24 cellular contexts compared by ENCODE assay signal in the genomic region with DNA sequence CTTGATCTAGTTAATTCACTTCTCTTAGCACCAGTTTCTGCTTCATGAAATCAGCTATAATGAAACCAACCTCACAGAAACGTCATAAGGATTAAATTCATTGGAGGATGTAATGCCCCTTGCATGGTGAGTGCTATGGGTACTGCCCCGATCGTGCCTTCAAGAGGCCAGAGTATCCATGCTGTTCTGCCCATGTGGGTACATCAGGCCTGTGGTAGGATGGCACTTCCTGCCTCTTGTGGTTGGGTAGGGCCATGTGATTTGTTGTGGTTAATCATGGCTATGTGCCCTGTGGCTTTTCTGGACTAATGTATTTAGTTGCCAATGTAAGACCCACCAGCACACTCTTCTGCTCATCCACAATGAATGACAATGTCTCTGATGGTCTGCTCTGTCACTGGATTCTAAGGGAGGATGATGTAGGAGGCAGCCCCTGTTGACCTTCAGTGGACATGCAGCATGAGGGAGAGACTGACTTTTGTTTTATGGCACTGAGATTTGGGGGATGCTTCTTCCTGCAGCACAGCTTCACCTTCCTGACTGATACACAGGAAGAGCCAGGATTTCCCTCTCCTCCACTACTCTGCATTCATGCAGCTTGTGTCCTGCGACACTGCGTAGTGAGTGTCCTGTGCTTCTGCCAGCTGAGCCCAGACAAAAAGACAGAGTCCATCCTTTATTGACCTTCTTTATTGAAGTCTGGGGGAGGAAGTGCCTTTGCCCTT.
A peak's percentile ranks its signal among the peaks of the same experiment; 100 is the strongest.
DNase-seq lines count a peak whose midpoint lies in the region; ATAC-seq and TF ChIP-seq lines count a peak whose summit lies in the region.
"Had no signal": no experiment of that assay in that cellular context is flagged by ENCODE, and none has a peak within 500 bp of the region (broad histone marks: within the 10 kb centered on the region; RNA-seq: fewer than 3 reads in every experiment).

No MANE protein-coding gene starts in this region.

- no peaks in the 10 kb centered on the region for H3K9me3 ChIP-seq in HEK293 (ENCODE audit: control insufficient read depth, insufficient read depth, low read depth, low read length)
- H3K9me3 ChIP-seq in Peyer's patch: no peaks in the 10 kb centered on the region
- H3K9me3 ChIP-seq: ovary, thoracic aorta had no signal

- CTCF ChIA-PET in HEK293 (lab: Yijun Ruan, JAX): interaction anchor here (0.7 kb wide), 1 partner anchor 261 kb away, joined by 3 read pairs; no protein-coding TSS in a partner anchor

- H3K27me3 ChIP-seq in Peyer's patch: no peaks in the 10 kb centered on the region
- H3K27me3 ChIP-seq: ovary had no signal

- no peak for TF ChIP-seq POLR2A in Peyer's patch (IDR thresholded peaks at IDR 0.05)

- H3K4me3 ChIP-seq in HEK293 (ENCODE audit: low read depth, low read length) (no peak overlapping the region), Peyer's patch (no peak overlapping the region)
- H3K4me3 ChIP-seq: dorsolateral prefrontal cortex, ovary, thoracic aorta had no signal

- peaks cover 2% of the 10 kb centered on the region for H3K9me3 Mint-ChIP-seq in stimulated activated effector memory CD8-positive, alpha-beta T cell treated with anti-CD3 and anti-CD28 coated beads, Interleukin-12 subunit alpha, Interleukin-12 subunit beta, amount 100 ng/mL, for 72 hours

- no peaks in the 10 kb centered on the region for H3K4me1 ChIP-seq in HEK293 (ENCODE audit: control insufficient read depth, insufficient read depth, low read length)
- H3K4me1 ChIP-seq in Peyer's patch: no peaks in the 10 kb centered on the region

- peaks cover 8% of the 10 kb centered on the region for H3K4me1 Mint-ChIP-seq in stimulated activated effector memory CD8-positive, alpha-beta T cell treated with anti-CD3 and anti-CD28 coated beads, Interleukin-12 subunit alpha, Interleukin-12 subunit beta, amount 100 ng/mL, for 72 hours
- H3K4me1 Mint-ChIP-seq: activated CD8-positive, alpha-beta memory T cell treated with anti-CD3 and anti-CD28 coated beads, Interleukin-2, amount 10 ng/mL, durations not matched to agents 7 days and 5 days; CD4-positive, CD25-positive, alpha-beta regulatory T cell; nephron had no signal

- H3K27ac ChIP-seq in HEK293 (ENCODE audit: extremely low read depth, low read depth, low read length) (no peak overlapping the region), Peyer's patch (no peak overlapping the region)
- H3K27ac ChIP-seq: dorsolateral prefrontal cortex, ovary, thoracic aorta had no signal

- POLR2A ChIA-PET in HEK293 (lab: Yijun Ruan, JAX): no interaction called here

- H3K4me3 Mint-ChIP-seq in stimulated activated effector memory CD8-positive, alpha-beta T cell treated with anti-CD3 and anti-CD28 coated beads, Interleukin-12 subunit alpha, Interleukin-12 subunit beta, amount 100 ng/mL, for 72 hours: no peak overlapping the region
- H3K4me3 Mint-ChIP-seq: activated CD8-positive, alpha-beta memory T cell treated with anti-CD3 and anti-CD28 coated beads, Interleukin-2, amount 10 ng/mL, durations not matched to agents 7 days and 5 days; CD4-positive, CD25-positive, alpha-beta regulatory T cell; nephron had no signal

- no peaks in the 10 kb centered on the region for H3K36me3 ChIP-seq in HEK293 (ENCODE audit: control insufficient read depth in 2 of 2, insufficient read depth in 1 of 2, low read length in 2 of 2)
- no peaks in the 10 kb centered on the region for H3K36me3 ChIP-seq in Peyer's patch
- H3K36me3 ChIP-seq: ovary, thoracic aorta had no signal

- TF ChIP-seq CTCF in HEK293 (tag by site-specific recombination; IDR thresholded peaks at IDR 0.05) (no peak), Peyer's patch (IDR thresholded peaks at IDR 0.05) (no peak)

- peak in 2 of 3 donors; percentile 47 to 50 for DNase-seq in Peyer's patch
- DNase-seq in foreskin melanocyte: peak; percentile 16
- no peak for DNase-seq in stimulated activated effector memory CD8-positive, alpha-beta T cell treated with anti-CD3 and anti-CD28 coated beads, Interleukin-12 subunit alpha, Interleukin-12 subunit beta, amount 100 ng/mL, for 72 hours (ENCODE audit: low spot score in 2 of 2)
- DNase-seq: activated CD8-positive, alpha-beta memory T cell treated with anti-CD3 and anti-CD28 coated beads, Interleukin-2, amount 10 ng/mL, durations not matched to agents 7 days and 5 days; activated naive CD4-positive, alpha-beta T cell; activated T-cell treated with anti-CD3 and anti-CD28 coated beads, Interleukin-2, amount 50 U/mL, for 48 hours; CD4-positive, CD25-positive, alpha-beta regulatory T cell; cerebellar nuclear complex; dorsolateral prefrontal cortex; H7; islet precursor cell; KBM-7; left ventricle myocardium superior; NCI-H1436; ovary; PC-3; SHP77 treated with DMSO at 0.1 percent for 48 hours; stimulated activated naive CD4-positive, alpha-beta T cell had no signal

- H3K27ac Mint-ChIP-seq in stimulated activated effector memory CD8-positive, alpha-beta T cell treated with anti-CD3 and anti-CD28 coated beads, Interleukin-12 subunit alpha, Interleukin-12 subunit beta, amount 100 ng/mL, for 72 hours: no peak overlapping the region
- H3K27ac Mint-ChIP-seq: activated CD8-positive, alpha-beta memory T cell treated with anti-CD3 and anti-CD28 coated beads, Interleukin-2, amount 10 ng/mL, durations not matched to agents 7 days and 5 days; CD4-positive, CD25-positive, alpha-beta regulatory T cell; nephron had no signal

- no peaks in the 10 kb centered on the region for H3K36me3 Mint-ChIP-seq in stimulated activated effector memory CD8-positive, alpha-beta T cell treated with anti-CD3 and anti-CD28 coated beads, Interleukin-12 subunit alpha, Interleukin-12 subunit beta, amount 100 ng/mL, for 72 hours
- H3K36me3 Mint-ChIP-seq: activated CD8-positive, alpha-beta memory T cell treated with anti-CD3 and anti-CD28 coated beads, Interleukin-2, amount 10 ng/mL, durations not matched to agents 7 days and 5 days; CD4-positive, CD25-positive, alpha-beta regulatory T cell had no signal

- peak; percentile 31 for ATAC-seq in stimulated activated effector memory CD8-positive, alpha-beta T cell treated with anti-CD3 and anti-CD28 coated beads, Interleukin-12 subunit alpha, Interleukin-12 subunit beta, amount 100 ng/mL, for 72 hours
- no peak for ATAC-seq in HG03460 (IDR thresholded peaks at IDR 0.05; ENCODE audit: unreplicated experiment)
- no peak for ATAC-seq in HG03442 (IDR thresholded peaks at IDR 0.05; ENCODE audit: unreplicated experiment)
- ATAC-seq in activated CD4-positive, CD25-positive, alpha-beta regulatory T cell treated with anti-CD3 and anti-CD28 coated beads, Interleukin-2, amount 50 U/mL, for 24 hours: no peak
- ATAC-seq: activated CD8-positive, alpha-beta memory T cell treated with anti-CD3 and anti-CD28 coated beads, Interleukin-2, amount 10 ng/mL, durations not matched to agents 7 days and 5 days; left ventricle myocardium superior; PC-3 had no signal

TF ChIP-seq in HEK293, 187 proteins besides CTCF, POLR2A, EP300 and RAD21:
- TF ChIP-seq ZNF704 (tag by site-specific recombination; IDR thresholded peaks at IDR 0.05) (no peak), RBAK (tag by site-specific recombination; IDR thresholded peaks at IDR 0.05) (peak; percentile 32; the same call in 1 of the 2 replicates), YY2 (tag by site-specific recombination; IDR thresholded peaks at IDR 0.05) (no peak)

Comparison
In these comparisons a context has a peak if more than half of its experiments do, and no peak if none do; other contexts are left out.
1. DNase-seq: peak in Peyer's patch (2 of 3) and foreskin melanocyte (single experiment); none in stimulated activated effector memory CD8-positive, alpha-beta T cell treated with anti-CD3 and anti-CD28 coated beads, Interleukin-12 subunit alpha, Interleukin-12 subunit beta, amount 100 ng/mL, for 72 hours (0 of 2).